Comparison of ENCODE assay signal across 22 cellular contexts in the genomic region with DNA sequence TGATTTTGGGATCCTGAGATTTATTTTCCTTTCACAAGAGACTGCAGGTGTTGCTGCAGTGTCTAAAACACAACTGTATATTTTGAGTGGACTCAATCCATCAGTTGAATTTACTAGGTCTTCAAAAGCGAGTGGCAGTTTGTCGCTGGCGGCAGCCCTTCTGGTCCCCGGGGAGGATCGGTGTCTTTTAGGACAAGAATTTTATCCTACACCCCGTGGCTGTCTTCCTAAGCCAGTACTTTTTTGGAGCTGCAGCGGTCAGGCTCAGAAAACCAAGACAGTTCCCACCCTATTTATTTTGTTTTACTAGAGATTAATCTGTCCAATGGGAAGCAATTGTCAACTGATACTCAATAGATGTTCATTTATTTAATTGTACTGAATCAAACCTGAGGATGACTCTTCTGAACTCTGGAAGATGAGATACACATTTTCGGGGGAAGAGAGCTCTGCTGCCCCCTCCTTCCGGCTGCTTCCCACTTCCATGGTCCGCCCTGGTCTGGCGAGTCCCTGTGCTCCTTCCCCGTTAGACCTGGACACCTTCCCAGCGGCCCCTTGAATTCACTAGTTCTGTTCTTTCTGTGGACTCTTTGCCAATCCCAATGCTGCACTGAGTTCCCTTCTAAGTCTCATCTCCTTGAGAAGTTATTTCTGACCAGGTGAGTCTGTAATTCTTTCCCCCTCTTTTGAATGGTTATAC.
A peak's percentile ranks its signal among the peaks of the same experiment; 100 is the strongest.
DNase-seq lines count a peak whose midpoint lies in the region; ATAC-seq, FAIRE-seq and TF ChIP-seq lines count a peak whose summit lies in the region.
"Had no signal": no experiment of that assay in that cellular context is flagged by ENCODE, and none has a peak within 500 bp of the region (broad histone marks: within the 10 kb centered on the region; RNA-seq: fewer than 3 reads in every experiment).

No MANE protein-coding gene starts in this region.

- H3K9ac ChIP-seq in colonic mucosa (ENCODE audit: low read depth in 2 of 2, low read length in 2 of 2) (no peak overlapping the region), kidney (ENCODE audit: low read length in 2 of 2) (no peak overlapping the region)

- peaks cover 24% of the 10 kb centered on the region for H3K27me3 Mint-ChIP-seq in activated T-cell treated with anti-CD3 and anti-CD28 coated beads, Interleukin-2, amount 50 U/mL, for 72 hours (ENCODE audit: low read depth)

- H3K36me3 ChIP-seq in colonic mucosa (no peaks in the 10 kb centered on the region), BE2C (no peaks in the 10 kb centered on the region), kidney (ENCODE audit: control insufficient read depth in 1 of 2, insufficient read depth in 2 of 2, low read length in 2 of 2) (no peaks in the 10 kb centered on the region)
- H3K36me3 ChIP-seq: SJSA1 had no signal

- H3K36me3 Mint-ChIP-seq in activated T-cell treated with anti-CD3 and anti-CD28 coated beads, Interleukin-2, amount 50 U/mL, for 72 hours (ENCODE audit: insufficient read depth in 2 of 2), result no peaks in the 10 kb centered on the region
- H3K36me3 Mint-ChIP-seq: CD8-positive, alpha-beta memory T cell had no signal

- no peak overlapping the region for H3K27ac Mint-ChIP-seq in activated T-cell treated with anti-CD3 and anti-CD28 coated beads, Interleukin-2, amount 50 U/mL, for 72 hours
- H3K27ac Mint-ChIP-seq: CD8-positive, alpha-beta memory T cell had no signal

- H3K9me3 ChIP-seq in colonic mucosa (no peaks in the 10 kb centered on the region), BE2C (no peaks in the 10 kb centered on the region), kidney (ENCODE audit: control insufficient read depth in 1 of 2, low read length in 2 of 2) (no peaks in the 10 kb centered on the region)
- H3K9me3 ChIP-seq: A549, SJSA1 had no signal

- H3K9me3 Mint-ChIP-seq in activated T-cell treated with anti-CD3 and anti-CD28 coated beads, Interleukin-2, amount 50 U/mL, for 72 hours, result no peaks in the 10 kb centered on the region
- H3K9me3 Mint-ChIP-seq: CD8-positive, alpha-beta memory T cell had no signal

- intact Hi-C loops in colonic mucosa (cut with DNase I), result no loop called here
- intact Hi-C loops in posterior vena cava (cut with DNase I), result no loop called here
- intact Hi-C loops in kidney (cut with DNase I), result no loop called here

- no peak for FAIRE-seq in kidney (lab: Jason Lieb, UNC)
- FAIRE-seq: A549, GM12878, H1 had no signal

- TF ChIP-seq CTCF in colonic mucosa (IDR thresholded peaks at IDR 0.05), result no peak
- TF ChIP-seq CTCF in BE2C (IDR thresholded peaks at IDR 0.05; ENCODE audit: low read depth, low read length), result no peak
- TF ChIP-seq CTCF in coronary artery (IDR thresholded peaks at IDR 0.05), result no peak
- TF ChIP-seq CTCF in kidney (IDR thresholded peaks at IDR 0.05; ENCODE audit: borderline replicate concordance, extremely low read depth, insufficient read depth), result no peak

- H3K4me1 ChIP-seq in colonic mucosa (no peaks in the 10 kb centered on the region), BE2C (peaks cover 3% of the 10 kb centered on the region; the same call in 1 of the 2 replicates), kidney (ENCODE audit: control insufficient read depth in 1 of 2, insufficient read depth in 1 of 2, low read depth in 1 of 2, low read length in 2 of 2) (no peaks in the 10 kb centered on the region)
- H3K4me1 ChIP-seq: A549, SJSA1 had no signal

- H3K27me3 ChIP-seq in colonic mucosa, result no peaks in the 10 kb centered on the region
- H3K27me3 ChIP-seq in BE2C, result peaks cover 49% of the 10 kb centered on the region
- H3K27me3 ChIP-seq: SJSA1 had no signal

- ATAC-seq in activated T-cell treated with anti-CD3 and anti-CD28 coated beads, Interleukin-2, amount 50 U/mL, for 72 hours (replicated peaks in 1 of 2), result no peak
- ATAC-seq: A549, GM12878 had no signal

- H3K4me1 Mint-ChIP-seq in activated T-cell treated with anti-CD3 and anti-CD28 coated beads, Interleukin-2, amount 50 U/mL, for 72 hours (ENCODE audit: low read depth), result no peaks in the 10 kb centered on the region
- H3K4me1 Mint-ChIP-seq: CD8-positive, alpha-beta memory T cell had no signal

- no peak overlapping the region for H3K4me3 Mint-ChIP-seq in activated T-cell treated with anti-CD3 and anti-CD28 coated beads, Interleukin-2, amount 50 U/mL, for 72 hours
- H3K4me3 Mint-ChIP-seq: CD8-positive, alpha-beta memory T cell had no signal

- peak; percentile 2 to 5 for DNase-seq in activated T-cell treated with anti-CD3 and anti-CD28 coated beads, Interleukin-2, amount 50 U/mL, for 48 hours
- DNase-seq in activated T-cell treated with anti-CD3 and anti-CD28 coated beads, Interleukin-2, amount 50 U/mL, for 72 hours, result no peak
- DNase-seq in colonic mucosa (peak; percentile 3), posterior vena cava (ENCODE audit: low spot score) (peak; percentile 42), ureter (ENCODE audit: low spot score) (peak; percentile 9), BE2C (no peak), coronary artery (ENCODE audit: low spot score) (no peak), kidney (no peak)
- DNase-seq: C1 segment of cervical spinal cord; CD8-positive, alpha-beta memory T cell; DMS53; EL; KG1; MV-4-11; NCI-H1417; NCI-H187; NCI-H2227 treated with DMSO at 0.1 percent for 48 hours; NCI-H524 treated with DMSO at 0.1 percent for 48 hours had no signal

- H3K4me3 ChIP-seq in colonic mucosa, result no peak overlapping the region
- no peak overlapping the region for H3K4me3 ChIP-seq in BE2C (ENCODE audit: low read depth, low read length)
- no peak overlapping the region for H3K4me3 ChIP-seq in coronary artery
- H3K4me3 ChIP-seq in kidney (ENCODE audit: low read length in 2 of 2), result no peak overlapping the region
- H3K4me3 ChIP-seq: A549, GM12878, SJSA1 had no signal

- H3K27ac ChIP-seq in colonic mucosa, result no peak overlapping the region
- no peak overlapping the region for H3K27ac ChIP-seq in coronary artery
- no peak overlapping the region for H3K27ac ChIP-seq in kidney (ENCODE audit: low read depth in 2 of 2, low read length in 2 of 2)
- H3K27ac ChIP-seq: A549, SJSA1 had no signal

Comparison
In these comparisons a context has a peak if more than half of its experiments do, and no peak if none do; other contexts are left out.
1. DNase-seq: peak in activated T-cell treated with anti-CD3 and anti-CD28 coated beads, Interleukin-2, amount 50 U/mL, for 48 hours (2 of 2), colonic mucosa (single experiment), posterior vena cava (single experiment) and ureter (single experiment); none in activated T-cell treated with anti-CD3 and anti-CD28 coated beads, Interleukin-2, amount 50 U/mL, for 72 hours (0 of 2), BE2C (single experiment), coronary artery (single experiment) and kidney (single experiment).